9 cellular contexts compared by ENCODE assay signal in genomic region chr9:89387970-89388867, GRCh38.
DNase-seq lines count a peak whose midpoint lies in the region; ATAC-seq and TF ChIP-seq lines count a peak whose summit lies in the region.
"Had no signal": no experiment of that assay in that cellular context is flagged by ENCODE, and none has a peak within 500 bp of the region (broad histone marks: within the 10 kb centered on the region; RNA-seq: fewer than 3 reads in every experiment).

No MANE protein-coding gene starts in this region.

- H3K36me3 ChIP-seq in BJ (ENCODE audit: control insufficient read depth, insufficient read depth, low read length) = no peaks in the 10 kb centered on the region
- H3K36me3 ChIP-seq: neural progenitor cell had no signal

- ATAC-seq in GM18505 (IDR thresholded peaks at IDR 0.05; ENCODE audit: unreplicated experiment) = no peak

- no peak for TF ChIP-seq POLR2A in GM18505 (IDR thresholded peaks at IDR 0.05; ENCODE audit: borderline replicate concordance, extremely low read depth, insufficient read depth, insufficient read length)

- CTCF ChIA-PET in BJ (lab: Yijun Ruan, JAX) = interaction anchor here (0.8 to 1.2 kb wide), 3 partner anchors 13 to 161 kb away, joined by 3 to 4 read pairs (median 3); no protein-coding TSS in a partner anchor
- CTCF ChIA-PET in RWPE1 (lab: Yijun Ruan, JAX) = interaction anchor here (1.0 to 1.1 kb wide), 2 partner anchors 161 to 214 kb away, joined by 3 to 4 read pairs; no protein-coding TSS in a partner anchor

- TF ChIP-seq CTCF in BJ (IDR thresholded peaks at IDR 0.05; ENCODE audit: insufficient read depth, low read depth, low read length) (no peak), RWPE1 (conservative IDR thresholded peaks at IDR 0.05; ENCODE audit: low read depth) (no peak), fibroblast of villous mesenchyme (IDR thresholded peaks at IDR 0.05; ENCODE audit: insufficient read depth, low read depth, low read length) (no peak)

- POLR2A ChIA-PET in BJ (lab: Charles Lee) (no interaction called here), RWPE1 (lab: Yijun Ruan, JAX; ENCODE audit: low non-redundant PET) (no interaction called here)

- H3K27ac ChIP-seq in RWPE1 = peak overlapping the region; percentile 89
- H3K27ac ChIP-seq: neural progenitor cell had no signal

- H3K4me3 ChIP-seq in BJ (ENCODE audit: low read depth, low read length) = no peak overlapping the region
- no peak overlapping the region for H3K4me3 ChIP-seq in fibroblast of villous mesenchyme (ENCODE audit: low read depth, low read length)
- H3K4me3 ChIP-seq: neural progenitor cell had no signal

- DNase-seq in BJ (ENCODE audit: low read depth) (peak; percentile 77), RWPE1 (ENCODE audit: low spot score) (peak; percentile 73), fibroblast of villous mesenchyme (ENCODE audit: low read depth) (peak; percentile 98), pons (ENCODE audit: low spot score) (peak; percentile 89), NCI-H526 (lab: John Stamatoyannopoulos, UW) (no peak), T-helper 2 cell (no peak), cerebellum (ENCODE audit: low spot score) (no peak)

- no peaks in the 10 kb centered on the region for H3K27me3 ChIP-seq in BJ (ENCODE audit: control insufficient read depth, insufficient read depth, low read length)
- H3K27me3 ChIP-seq: neural progenitor cell had no signal

Comparison
In these comparisons a context has a peak if more than half of its experiments do, and no peak if none do; other contexts are left out.
1. DNase-seq: peak in BJ (single experiment), RWPE1 (single experiment), fibroblast of villous mesenchyme (single experiment) and pons (single experiment); none in NCI-H526 (0 of 2), T-helper 2 cell (0 of 5) and cerebellum (single experiment).